Comparison of ENCODE assay signal across 1 cellular context in the genomic region with DNA sequence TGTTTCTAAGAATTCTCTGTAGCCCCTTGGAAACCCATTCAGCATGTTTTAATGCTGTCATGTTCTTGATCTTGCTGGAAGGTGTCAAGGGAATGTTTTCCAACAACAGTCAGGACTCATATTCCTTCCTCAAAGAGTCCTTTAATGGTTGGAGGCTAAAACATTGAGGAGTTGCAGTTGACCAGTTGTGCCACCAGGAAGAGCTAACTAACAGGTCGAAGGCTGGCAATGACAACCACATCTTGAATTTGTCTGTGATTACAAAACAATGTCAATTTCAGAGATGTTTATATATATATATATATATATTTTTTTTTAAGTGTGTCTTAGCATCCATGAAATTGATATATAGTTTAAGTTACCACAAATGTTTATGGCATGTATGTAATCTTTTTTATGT.
TF ChIP-seq lines count a peak whose summit lies in the region.

No MANE protein-coding gene starts in this region.

TF ChIP-seq in WTC11, 78 proteins besides CTCF, POLR2A, EP300 and RAD21:
- TF ChIP-seq OVOL2 (CRISPR knock-in tag; IDR thresholded peaks at IDR 0.05; ENCODE audit: borderline replicate concordance) = no peak
- TF ChIP-seq, protein P1, sequence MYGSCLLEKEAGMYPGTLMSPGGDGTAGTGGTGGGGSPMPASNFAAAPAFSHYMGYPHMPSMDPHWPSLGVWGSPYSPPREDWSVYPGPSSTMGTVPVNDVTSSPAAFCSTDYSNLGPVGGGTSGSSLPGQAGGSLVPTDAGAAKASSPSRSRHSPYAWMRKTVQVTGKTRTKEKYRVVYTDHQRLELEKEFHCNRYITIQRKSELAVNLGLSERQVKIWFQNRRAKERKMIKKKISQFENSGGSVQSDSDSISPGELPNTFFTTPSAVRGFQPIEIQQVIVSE (CRISPR knock-in tag; IDR thresholded peaks at IDR 0.05; ENCODE audit: borderline replicate concordance) = no peak
- no peak for TF ChIP-seq IRF2 (CRISPR knock-in tag; IDR thresholded peaks at IDR 0.05; ENCODE audit: borderline replicate concordance, low read depth)
- no peak for TF ChIP-seq ELF4 (CRISPR knock-in tag; IDR thresholded peaks at IDR 0.05; ENCODE audit: low read depth)
- no peak for TF ChIP-seq RORB (CRISPR knock-in tag; IDR thresholded peaks at IDR 0.05)
